ENCODE assay signal across 9 cellular contexts in genomic region chr19:39038098-39038497, GRCh38. TPM values are rescaled to one million over a fixed set of nuclear protein-coding genes. Genes with fewer than 3 reads are reported as not detected.
DNase-seq lines count a peak whose midpoint lies in the region; ATAC-seq, FAIRE-seq and TF ChIP-seq lines count a peak whose summit lies in the region.
"Had no signal": no experiment of that assay in that cellular context is flagged by ENCODE, and none has a peak within 500 bp of the region (broad histone marks: within the 10 kb centered on the region; RNA-seq: fewer than 3 reads in every experiment).

No MANE protein-coding gene starts in this region.

- FAIRE-seq in GM12878 (lab: Jason Lieb, UNC): no peak

- no TSS peak for BruUV-seq in Calu3 (replicated peaks; lab: Mats Ljungman, UMichigan)
- no TSS peak for BruUV-seq in GM12878 (replicated peaks; lab: Mats Ljungman, UMichigan)

- WGBS in GM12878 (ENCODE audit: insufficient coverage, insufficient replicate concordance, low lambda C conversion rate, missing lambda C conversion rate): 10% methylated on average over 9 of the region's 9 CpGs

- H2AFZ ChIP-seq in GM12878 (ENCODE audit: control insufficient read depth, low read depth, low read length): no peak overlapping the region

- H3K4me1 Mint-ChIP-seq in Calu3 (ENCODE audit: low read depth, unreplicated experiment): peaks cover 14% of the 10 kb centered on the region
- no peaks in the 10 kb centered on the region for H3K4me1 Mint-ChIP-seq in stimulated activated memory B cell treated with anti-CD40 and anti-IgM and Interleukin-4, amounts not matched to agents 10 μg/mL and 1 μg/mL and 100 μg/mL, for 72 hours
- H3K4me1 Mint-ChIP-seq in CD8-positive, alpha-beta memory T cell: no peaks in the 10 kb centered on the region
- no peaks in the 10 kb centered on the region for H3K4me1 Mint-ChIP-seq in activated T-helper 2 cell treated with anti-CD3 and anti-CD28 coated beads, Interferon-gamma antibody, Interleukin-2, Interleukin-4, amounts not matched to agents 10 μg/mL and 5 μg/mL and 100 μg/mL, durations not matched to agents 14 hours and 24 hours and 36 hours (ENCODE audit: low read depth)

- H3K9me3 Mint-ChIP-seq in Calu3 (ENCODE audit: low read depth, unreplicated experiment): no peaks in the 10 kb centered on the region
- peaks cover 4% of the 10 kb centered on the region for H3K9me3 Mint-ChIP-seq in stimulated activated memory B cell treated with anti-CD40 and anti-IgM and Interleukin-4, amounts not matched to agents 10 μg/mL and 1 μg/mL and 100 μg/mL, for 72 hours
- no peaks in the 10 kb centered on the region for H3K9me3 Mint-ChIP-seq in CD8-positive, alpha-beta memory T cell
- H3K9me3 Mint-ChIP-seq in activated T-helper 2 cell treated with anti-CD3 and anti-CD28 coated beads, Interferon-gamma antibody, Interleukin-2, Interleukin-4, amounts not matched to agents 10 μg/mL and 5 μg/mL and 100 μg/mL, durations not matched to agents 14 hours and 24 hours and 36 hours: no peaks in the 10 kb centered on the region

- peaks cover 5% of the 10 kb centered on the region for H3K36me3 Mint-ChIP-seq in Calu3 (ENCODE audit: insufficient read depth, unreplicated experiment)
- H3K36me3 Mint-ChIP-seq in stimulated activated memory B cell treated with anti-CD40 and anti-IgM and Interleukin-4, amounts not matched to agents 10 μg/mL and 1 μg/mL and 100 μg/mL, for 72 hours: no peaks in the 10 kb centered on the region
- H3K36me3 Mint-ChIP-seq in CD8-positive, alpha-beta memory T cell: no peaks in the 10 kb centered on the region
- no peaks in the 10 kb centered on the region for H3K36me3 Mint-ChIP-seq in activated T-helper 2 cell treated with anti-CD3 and anti-CD28 coated beads, Interferon-gamma antibody, Interleukin-2, Interleukin-4, amounts not matched to agents 10 μg/mL and 5 μg/mL and 100 μg/mL, durations not matched to agents 14 hours and 24 hours and 36 hours (ENCODE audit: low read depth)

- no peaks in the 10 kb centered on the region for H4K20me1 ChIP-seq in GM12878 (ENCODE audit: control insufficient read depth, insufficient read depth)

- POLR2A ChIA-PET in GM12878 (lab: Charles Lee): interaction anchor here (0.9 to 1.6 kb wide), 3 partner anchors 19 to 76 kb away, joined by 4 to 8 read pairs (median 7); no protein-coding TSS in a partner anchor
- POLR2A ChIA-PET in CD8-positive, alpha-beta memory T cell (lab: Charles Lee): no interaction called here

- TF ChIP-seq EP300 in GM12878 (IDR thresholded peaks at IDR 0.05; ENCODE audit: borderline replicate concordance in 1 of 2, control insufficient read depth in 1 of 2, low read depth in 2 of 2, low read length in 2 of 2): no peak

- TF ChIP-seq CTCF in Calu3 (IDR thresholded peaks at IDR 0.05; ENCODE audit: unreplicated experiment) (no peak), GM12878 (IDR thresholded peaks at IDR 0.05 in 2 of 3, conservative IDR thresholded peaks at IDR 0.05 in 1 of 3; ENCODE audit: control insufficient read depth in 2 of 3, extremely low read depth in 1 of 3, insufficient read depth in 1 of 3, low read depth in 3 of 3, low read length in 3 of 3) (peak in 1 of 3 experiments; percentile 42; a peak in 2 of 6 replicates), lower lobe of right lung (IDR thresholded peaks at IDR 0.05) (no peak)

- no peak overlapping the region for H3K4me2 ChIP-seq in GM12878 (ENCODE audit: control insufficient read depth, insufficient read depth)

- H3K79me2 ChIP-seq in GM12878 (ENCODE audit: control insufficient read depth, insufficient read depth, low read length): no peaks in the 10 kb centered on the region

- RAD21 ChIA-PET in GM12878 (lab: Charles Lee; ENCODE audit: unreplicated experiment): interaction anchor here (0.9 to 2.8 kb wide), 9 partner anchors 14 to 166 kb away, joined by 3 to 30 read pairs (median 4); no protein-coding TSS in a partner anchor

- no peaks in the 10 kb centered on the region for H3K27me3 Mint-ChIP-seq in Calu3 (ENCODE audit: unreplicated experiment)
- H3K27me3 Mint-ChIP-seq in stimulated activated memory B cell treated with anti-CD40 and anti-IgM and Interleukin-4, amounts not matched to agents 10 μg/mL and 1 μg/mL and 100 μg/mL, for 72 hours: peaks cover 13% of the 10 kb centered on the region
- peaks cover 1 to 25% of the 10 kb centered on the region in 2 donors for H3K27me3 Mint-ChIP-seq in CD8-positive, alpha-beta memory T cell
- H3K27me3 Mint-ChIP-seq in activated T-helper 2 cell treated with anti-CD3 and anti-CD28 coated beads, Interferon-gamma antibody, Interleukin-2, Interleukin-4, amounts not matched to agents 10 μg/mL and 5 μg/mL and 100 μg/mL, durations not matched to agents 14 hours and 24 hours and 36 hours (ENCODE audit: low read depth): peaks cover 22% of the 10 kb centered on the region

- no peaks in the 10 kb centered on the region for H3K27me3 ChIP-seq in GM12878 (replicated peaks in 1 of 2; ENCODE audit: control insufficient read depth in 2 of 2, insufficient read depth in 2 of 2, low read length in 1 of 2)
- H3K27me3 ChIP-seq in lower lobe of right lung (ENCODE audit: low read depth): no peaks in the 10 kb centered on the region
- H3K27me3 ChIP-seq in CD8-positive, alpha-beta memory T cell (ENCODE audit: insufficient read depth, low read length, poor library complexity, severe bottlenecking): no peaks in the 10 kb centered on the region

- H3K27ac Mint-ChIP-seq in Calu3 (ENCODE audit: unreplicated experiment): no peak overlapping the region
- H3K27ac Mint-ChIP-seq in stimulated activated memory B cell treated with anti-CD40 and anti-IgM and Interleukin-4, amounts not matched to agents 10 μg/mL and 1 μg/mL and 100 μg/mL, for 72 hours: no peak overlapping the region
- H3K27ac Mint-ChIP-seq in CD8-positive, alpha-beta memory T cell: no peak overlapping the region
- H3K27ac Mint-ChIP-seq in activated T-helper 2 cell treated with anti-CD3 and anti-CD28 coated beads, Interferon-gamma antibody, Interleukin-2, Interleukin-4, amounts not matched to agents 10 μg/mL and 5 μg/mL and 100 μg/mL, durations not matched to agents 14 hours and 24 hours and 36 hours: no peak overlapping the region

- H3K9ac ChIP-seq in GM12878 (ENCODE audit: control insufficient read depth, insufficient read depth, low read length): no peak overlapping the region

- no peak for TF ChIP-seq POLR2A in GM12878 (IDR thresholded peaks at IDR 0.05; ENCODE audit: low read depth, low read length)

- H3K4me3 Mint-ChIP-seq in Calu3 (ENCODE audit: low read depth, unreplicated experiment): no peak overlapping the region
- no peak overlapping the region for H3K4me3 Mint-ChIP-seq in stimulated activated memory B cell treated with anti-CD40 and anti-IgM and Interleukin-4, amounts not matched to agents 10 μg/mL and 1 μg/mL and 100 μg/mL, for 72 hours
- no peak overlapping the region for H3K4me3 Mint-ChIP-seq in CD8-positive, alpha-beta memory T cell
- no peak overlapping the region for H3K4me3 Mint-ChIP-seq in activated T-helper 2 cell treated with anti-CD3 and anti-CD28 coated beads, Interferon-gamma antibody, Interleukin-2, Interleukin-4, amounts not matched to agents 10 μg/mL and 5 μg/mL and 100 μg/mL, durations not matched to agents 14 hours and 24 hours and 36 hours (ENCODE audit: low read depth)

- intact Hi-C loops in Calu3 (cut with micrococcal nuclease; ENCODE audit: unreplicated experiment): loop anchor here (1.0 kb wide), 1 partner anchor 76 kb away; no protein-coding TSS in a partner anchor
- intact Hi-C loops in GM12878 (cut with micrococcal nuclease; ENCODE audit: unreplicated experiment): loop anchor here (2.0 kb wide), 1 partner anchor 75 kb away; no protein-coding TSS in a partner anchor
- intact Hi-C loops in lower lobe of right lung (cut with DNase I): no loop called here
- intact Hi-C loops in activated T-helper 2 cell treated with anti-CD3 and anti-CD28 coated beads, Interferon-gamma antibody, Interleukin-2, Interleukin-4, amounts not matched to agents 10 μg/mL and 5 μg/mL and 100 μg/mL, durations not matched to agents 14 hours and 24 hours and 36 hours (cut with micrococcal nuclease): loop anchor here (10.0 kb wide), 1 partner anchor 63 kb away; the partner anchor contains the start of gene FBXO17

- SMC1A ChIA-PET in GM12878 (lab: Charles Lee; ENCODE audit: uncharacterized antibody, unreplicated experiment): interaction anchor here (0.9 to 4.5 kb wide), 8 partner anchors 9 to 79 kb away, joined by 3 to 33 read pairs (median 4); partner anchors contain the start of gene FBXO17

- H3K9me3 ChIP-seq in GM12878 (replicated peaks; ENCODE audit: control insufficient read depth, insufficient read depth, low read length) (no peaks in the 10 kb centered on the region; the same call in 2 of the 3 replicates), lower lobe of right lung (no peaks in the 10 kb centered on the region)
- no peaks in the 10 kb centered on the region for H3K9me3 ChIP-seq in CD8-positive, alpha-beta memory T cell (ENCODE audit: low read length)

- H3K4me3 ChIP-seq in GM12878: no peak overlapping the region
- no peak overlapping the region for H3K4me3 ChIP-seq in lower lobe of right lung
- H3K4me3 ChIP-seq in CD8-positive, alpha-beta memory T cell (ENCODE audit: low read length): no peak overlapping the region

- ATAC-seq in GM12878 (peak; percentile 88), lower lobe of right lung (peak; percentile 71 to 88), HG02610 (IDR thresholded peaks at IDR 0.05; ENCODE audit: unreplicated experiment) (no peak)
- ATAC-seq in stimulated activated memory B cell treated with anti-CD40 and anti-IgM and Interleukin-4, amounts not matched to agents 10 μg/mL and 1 μg/mL and 100 μg/mL, for 72 hours: no peak

- H3K36me3 ChIP-seq in GM12878 (ENCODE audit: control insufficient read depth in 2 of 2, insufficient read depth in 2 of 2, low read length in 1 of 2): no peaks in the 10 kb centered on the region
- no peaks in the 10 kb centered on the region for H3K36me3 ChIP-seq in lower lobe of right lung
- H3K36me3 ChIP-seq in CD8-positive, alpha-beta memory T cell (ENCODE audit: insufficient read depth, low read length): no peaks in the 10 kb centered on the region

- no peaks in the 10 kb centered on the region for H3K4me1 ChIP-seq in GM12878 (ENCODE audit: control insufficient read depth, insufficient read depth, low read length)
- peaks cover 1% of the 10 kb centered on the region for H3K4me1 ChIP-seq in lower lobe of right lung
- H3K4me1 ChIP-seq in CD8-positive, alpha-beta memory T cell (ENCODE audit: insufficient read depth, low read length): no peaks in the 10 kb centered on the region

- peak; percentile 62 for TF ChIP-seq RAD21 in GM12878 (IDR thresholded peaks at IDR 0.05; ENCODE audit: insufficient read depth, low read depth, low read length)

- DNase-seq in Calu3 (peak; percentile 69), HuH-7 (ENCODE audit: low spot score) (peak; percentile 80), GM12878 (ENCODE audit: low read depth, low spot score) (no peak), lower lobe of right lung (no peak)
- DNase-seq in CD8-positive, alpha-beta memory T cell: no peak
- DNase-seq in activated T-helper 2 cell treated with anti-CD3 and anti-CD28 coated beads, Interferon-gamma antibody, Interleukin-2, Interleukin-4, amounts not matched to agents 10 μg/mL and 5 μg/mL and 100 μg/mL, durations not matched to agents 14 hours and 24 hours and 36 hours (ENCODE audit: low spot score): no peak

- CTCF ChIA-PET in Calu3 (lab: Charles Lee) (interaction anchor here (0.5 to 2.5 kb wide), 6 partner anchors 14 to 629 kb away, joined by 3 to 16 read pairs (median 3); no protein-coding TSS in a partner anchor), GM12878 (lab: Yijun Ruan, JAX) (interaction anchor here (0.9 to 6.4 kb wide), 12 partner anchors 8 to 108 kb away, joined by 3 to 51 read pairs (median 6); partner anchors contain the start of genes FBXO17 and SARS2)
- CTCF ChIA-PET in CD8-positive, alpha-beta memory T cell (lab: Charles Lee): interaction anchor here (1.8 kb wide), 1 partner anchor 20 kb away, joined by 3 read pairs; no protein-coding TSS in a partner anchor

- in situ Hi-C loops in GM12878 (cut with MboI): no loop called here

- H3K27ac ChIP-seq in GM12878 (ENCODE audit: control insufficient read depth, insufficient read depth) (no peak overlapping the region), lower lobe of right lung (no peak overlapping the region)
- no peak overlapping the region for H3K27ac ChIP-seq in CD8-positive, alpha-beta memory T cell (ENCODE audit: low read depth, low read length)
- H3K27ac ChIP-seq: HL-60 had no signal

RNA-seq across cellular contexts. Expression of gene FBXO27, which starts 5.7 kb away (rescaled TPM):
- 9.6 and 14.6 TPM in 2 replicates for total RNA-seq in Calu3 (2022)
- total RNA-seq in GM12878 (2013; cell fraction: nucleolus; rRNA removed): 3.4 and 5.7 TPM in 2 replicates
- total RNA-seq in GM12878 (2014; rRNA removed): 5.8 and 6.7 TPM in 2 replicates
- total RNA-seq in GM12878 (2014; rRNA removed; fragmentation: Illumina TruSeq; extraction: Trizol): 9.5 and 12.2 TPM in 2 replicates
- total RNA-seq in GM12878 (2021): 10.7 and 10.8 TPM in 2 replicates
- polyA plus RNA-seq in GM12878 (2011; ENCODE audit: low read depth): 0.41 TPM
- 6.7 and 6.9 TPM in 2 replicates for polyA plus RNA-seq in GM12878 (2011; rRNA removed)
- polyA plus RNA-seq in GM12878 (2011; cell fraction: cytosol; rRNA removed): 9.5 and 12.5 TPM in 2 replicates
- 6.7 and 7.1 TPM in 2 replicates for polyA plus RNA-seq in GM12878 (2011; cell fraction: nucleus; rRNA removed)
- polyA plus RNA-seq in GM12878 (2012): 1.2 and 1.6 TPM in 2 replicates
- 9.0 and 11.3 TPM in 2 replicates for polyA plus RNA-seq in GM12878 (2014; fragmentation: Illumina TruSeq; extraction: Trizol)
- polyA plus RNA-seq in GM12878 (2014; fragmentation: Nextera tagmentation; extraction: Ambion mirVana): 1 to 10 TPM; 3.1 to 3.4 TPM
- 13.3 and 15.4 TPM in 2 replicates for polyA plus RNA-seq in GM12878 (2014; rRNA removed)
- polyA plus RNA-seq in GM12878 (2016; fragmentation: Nextera tagmentation; extraction: Ambion mirVana): 1 to 10 TPM; 5.8 to 7.3 TPM
- 8.7 and 15.4 TPM in 2 replicates for polyA minus RNA-seq in GM12878 (2011; rRNA and poly(A)+ RNA removed)
- 0.80 and 1.6 TPM in 2 replicates for polyA minus RNA-seq in GM12878 (2011; cell fraction: cytosol; rRNA and poly(A)+ RNA removed)
- 1.8 and 6.4 TPM in 2 replicates for polyA minus RNA-seq in GM12878 (2011; cell fraction: nucleus; rRNA and poly(A)+ RNA removed)
- total RNA-seq in lower lobe of right lung: 6.4 TPM
- total RNA-seq in CD8-positive, alpha-beta memory T cell: under 1 TPM; 0.37 to 0.80 TPM
- polyA plus RNA-seq in CD8-positive, alpha-beta memory T cell: 0.64 TPM
- 0.57 and 0.84 TPM in 2 replicates for total RNA-seq in activated T-helper 2 cell treated with anti-CD3 and anti-CD28 coated beads, Interferon-gamma antibody, Interleukin-2, Interleukin-4, amounts not matched to agents 10 μg/mL and 5 μg/mL and 100 μg/mL, durations not matched to agents 14 hours and 24 hours and 36 hours

RNA-seq across cellular contexts. Expression of gene ACP7, which starts 46.1 kb away (rescaled TPM):
- total RNA-seq in Calu3 (2022) (6.6 and 9.5 TPM in 2 replicates), GM12878 (2014; rRNA removed) (not detected in 2 replicates), GM12878 (2014; rRNA removed; fragmentation: Illumina TruSeq; extraction: Trizol) (not detected in 2 replicates), GM12878 (2021) (not detected in 2 replicates), lower lobe of right lung (not detected)
- total RNA-seq in GM12878 (2013; cell fraction: nucleolus; rRNA removed): not detected in 2 replicates
- not detected for polyA plus RNA-seq in GM12878 (2011; ENCODE audit: low read depth)
- polyA plus RNA-seq in GM12878 (2011; rRNA removed) (not detected in 2 replicates), GM12878 (2014; fragmentation: Illumina TruSeq; extraction: Trizol) (not detected in 2 replicates), GM12878 (2014; fragmentation: Nextera tagmentation; extraction: Ambion mirVana) (not detected), GM12878 (2014; rRNA removed) (not detected in 2 replicates), GM12878 (2016; fragmentation: Nextera tagmentation; extraction: Ambion mirVana) (not detected)
- polyA plus RNA-seq in GM12878 (2011; cell fraction: cytosol; rRNA removed): not detected in 2 replicates
- polyA plus RNA-seq in GM12878 (2011; cell fraction: nucleus; rRNA removed): not detected in 2 replicates
- not detected in 2 replicates for polyA plus RNA-seq in GM12878 (2012)
- polyA minus RNA-seq in GM12878 (2011; rRNA and poly(A)+ RNA removed): not detected in 2 replicates
- polyA minus RNA-seq in GM12878 (2011; cell fraction: cytosol; rRNA and poly(A)+ RNA removed): not detected in 2 replicates
- not detected in 2 replicates for polyA minus RNA-seq in GM12878 (2011; cell fraction: nucleus; rRNA and poly(A)+ RNA removed)
- not detected for total RNA-seq in CD8-positive, alpha-beta memory T cell
- polyA plus RNA-seq in CD8-positive, alpha-beta memory T cell: 0.22 TPM
- total RNA-seq in activated T-helper 2 cell treated with anti-CD3 and anti-CD28 coated beads, Interferon-gamma antibody, Interleukin-2, Interleukin-4, amounts not matched to agents 10 μg/mL and 5 μg/mL and 100 μg/mL, durations not matched to agents 14 hours and 24 hours and 36 hours: not detected in 2 replicates

Comparison
In these comparisons a context has a peak if more than half of its experiments do, and no peak if none do; other contexts are left out.
1. DNase-seq: peak in Calu3 (single experiment) and HuH-7 (single experiment); none in GM12878 (single experiment), lower lobe of right lung (single experiment), CD8-positive, alpha-beta memory T cell (0 of 5) and activated T-helper 2 cell treated with anti-CD3 and anti-CD28 coated beads, Interferon-gamma antibody, Interleukin-2, Interleukin-4, amounts not matched to agents 10 μg/mL and 5 μg/mL and 100 μg/mL, durations not matched to agents 14 hours and 24 hours and 36 hours (single experiment).
2. ATAC-seq: peak in GM12878 (single experiment) and lower lobe of right lung (2 of 2); none in stimulated activated memory B cell treated with anti-CD40 and anti-IgM and Interleukin-4, amounts not matched to agents 10 μg/mL and 1 μg/mL and 100 μg/mL, for 72 hours (single experiment) and HG02610 (single experiment).